ENCODE assay signal across 1 cellular context in the genomic region with DNA sequence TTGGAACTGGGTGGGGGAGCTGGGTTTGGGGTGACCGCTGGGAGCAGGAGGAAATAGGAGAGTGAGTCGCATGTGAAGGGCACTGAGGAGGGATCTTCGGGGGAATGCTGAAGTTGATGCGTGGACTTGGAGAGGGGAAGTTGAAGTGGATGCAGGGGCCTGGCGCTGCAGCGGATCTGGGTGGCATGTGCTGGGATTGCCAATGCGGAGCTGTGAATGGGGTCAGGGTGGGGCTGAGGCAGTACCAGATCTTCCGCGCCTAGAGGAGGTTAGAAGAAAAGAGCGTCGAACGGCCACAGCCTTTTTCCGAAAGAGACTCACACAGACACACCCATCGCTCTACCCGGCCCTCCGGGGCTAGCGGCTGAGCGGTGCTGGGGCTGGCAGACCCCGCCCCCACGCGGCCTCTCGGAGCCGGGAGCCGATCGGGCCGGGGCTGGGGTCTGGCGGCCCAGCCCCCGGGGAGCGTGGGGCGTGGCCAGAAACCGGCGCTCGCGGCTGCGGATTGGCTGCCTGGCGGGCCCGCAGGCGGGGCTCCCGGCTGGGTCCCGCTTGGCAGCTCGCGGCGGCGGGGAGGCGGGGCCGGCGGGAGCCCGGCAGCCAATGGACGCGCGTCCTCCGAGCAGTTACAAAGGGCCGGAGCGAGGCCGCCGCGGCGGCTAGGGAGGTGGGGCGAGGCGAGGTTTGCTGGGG.
TF ChIP-seq lines count a peak whose summit lies in the region.

Gene TGFBR1, plus strand, starts transcription at position 655 of the 693 bp plus-strand sequence. CDS start 93 bp downstream, outside the sequence.

TF ChIP-seq in neural cell, 6 proteins besides CTCF, POLR2A, EP300 and RAD21 (continued from another document):
- TF ChIP-seq REST (IDR thresholded peaks at IDR 0.05; ENCODE audit: borderline replicate concordance) (no peak), MXI1 (conservative IDR thresholded peaks at IDR 0.05; ENCODE audit: poor library complexity, severe bottlenecking) (peak; percentile 63)
